9 cellular contexts compared by ENCODE assay signal in the genomic region with DNA sequence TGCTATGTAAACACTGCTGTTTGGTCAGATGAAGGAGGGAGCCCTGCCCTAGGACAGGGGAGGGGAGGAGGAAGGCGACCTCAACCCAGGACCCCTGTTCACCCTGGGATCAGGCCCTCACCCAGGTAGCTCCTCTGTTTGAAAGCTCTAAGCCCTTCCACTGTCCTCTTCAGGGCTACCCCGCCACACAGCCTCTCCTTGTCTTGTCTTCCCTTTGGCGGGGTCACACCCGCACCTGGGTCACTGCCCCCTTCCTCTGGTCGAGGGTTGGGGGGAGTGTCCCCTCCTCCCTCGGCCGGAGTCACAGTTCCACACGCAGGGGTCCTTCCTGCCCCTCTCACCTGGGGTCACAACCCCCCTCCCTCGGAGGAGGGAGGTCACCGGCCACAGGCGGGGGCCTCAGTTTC. TPM values are rescaled to one million over a fixed set of nuclear protein-coding genes. Genes with fewer than 3 reads are reported as not detected.
A peak's percentile ranks its signal among the peaks of the same experiment; 100 is the strongest.
DNase-seq lines count a peak whose midpoint lies in the region; ATAC-seq, FAIRE-seq and TF ChIP-seq lines count a peak whose summit lies in the region.
"Had no signal": no experiment of that assay in that cellular context is flagged by ENCODE, and none has a peak within 500 bp of the region (broad histone marks: within the 10 kb centered on the region; RNA-seq: fewer than 3 reads in every experiment).

No MANE protein-coding gene starts in this region.

- TF ChIP-seq EP300 in K562 (IDR thresholded peaks at IDR 0.05; ENCODE audit: low read length), result no peak

- intact Hi-C loops in K562 (cut with micrococcal nuclease) (no loop called here), lower leg skin (cut with DNase I; ENCODE audit: low total_unique reads) (no loop called here), aorta (cut with DNase I) (no loop called here)

- POLR2A ChIA-PET in K562 (lab: Yijun Ruan, JAX), result interaction anchor here (0.6 to 3.2 kb wide), 8 partner anchors 9 to 80 kb away, joined by 3 to 23 read pairs (median 10); a partner anchor contains a TSS

- H3K4me2 ChIP-seq in DND-41 (ENCODE audit: insufficient read depth, low read length) (peak overlapping the region; percentile 97), K562 (ENCODE audit: insufficient read depth, low read length) (peak overlapping the region; percentile 92)

- H3K4me3 ChIP-seq in DND-41 (ENCODE audit: low read depth in 1 of 2, low read length in 2 of 2) (peak overlapping the region; percentile 90 to 100), K562 (peak overlapping the region; percentile 100), lower leg skin (ENCODE audit: low read depth, poor library complexity, severe bottlenecking) (peak overlapping the region; percentile 89), aorta (ENCODE audit: low read length in 2 of 2) (peak overlapping the region; percentile 77 to 98)

- no peaks in the 10 kb centered on the region for H3K27me3 ChIP-seq in DND-41 (ENCODE audit: insufficient read depth, low read length, poor library complexity)
- no peaks in the 10 kb centered on the region for H3K27me3 ChIP-seq in K562 (ENCODE audit: control insufficient read depth in 2 of 2, insufficient read depth in 2 of 2, low read length in 2 of 2)
- H3K27me3 ChIP-seq in aorta (ENCODE audit: control insufficient read depth in 1 of 2, insufficient read depth in 2 of 2, low read length in 1 of 2), result no peaks in the 10 kb centered on the region

- peak overlapping the region; percentile 98 for H2AFZ ChIP-seq in DND-41 (ENCODE audit: low read depth, low read length)
- H2AFZ ChIP-seq in K562 (ENCODE audit: low read depth, low read length), result peak overlapping the region; percentile 98

- peaks cover 21% of the 10 kb centered on the region for H3K36me3 ChIP-seq in DND-41 (ENCODE audit: insufficient read depth, low read length)
- H3K36me3 ChIP-seq in K562 (ENCODE audit: control insufficient read depth, insufficient read depth, low read length), result peaks cover 16% of the 10 kb centered on the region; the same call in 2 of the 3 replicates
- no peaks in the 10 kb centered on the region for H3K36me3 ChIP-seq in aorta (ENCODE audit: control insufficient read depth in 1 of 2, insufficient read depth in 2 of 2, low read length in 1 of 2)

- no peak for FAIRE-seq in K562 (lab: Jason Lieb, UNC)

- TSS peak; percentile 77 for BruUV-seq in K562 (replicated peaks; lab: Mats Ljungman, UMichigan)

- DNase-seq in DND-41 (no peak), K562 (ENCODE audit: extremely low read depth in 1 of 4, low spot score in 3 of 4) (no peak), lower leg skin (ENCODE audit: low spot score in 2 of 2) (peak in 1 of 2 donors; percentile 79), aorta (no peak), G401 (ENCODE audit: low spot score) (no peak)

- H3K9me1 ChIP-seq in K562 (ENCODE audit: control insufficient read depth, insufficient read depth, low read length), result no peaks in the 10 kb centered on the region

- 14% methylated on average over 5 of the region's 11 CpGs for WGBS in K562 (ENCODE audit: insufficient coverage, low coverage, missing lambda C conversion rate)
- WGBS in lower leg skin, 2 donors, result 9 to 13% methylated on average over 11 of the region's 11 CpGs
- WGBS in aorta, 2 donors, result 14 to 20% methylated on average over 10 to 11 of the region's 11 CpGs

- TF ChIP-seq POLR2A in K562 (conservative IDR thresholded peaks at IDR 0.05), result no peak
- no peak for TF ChIP-seq POLR2A in lower leg skin (IDR thresholded peaks at IDR 0.05)

- H3K4me1 ChIP-seq in DND-41 (ENCODE audit: insufficient read depth, low read length) (peaks cover 34% of the 10 kb centered on the region), K562 (replicated peaks in 1 of 2; ENCODE audit: control insufficient read depth in 2 of 2, insufficient read depth in 2 of 2, low read length in 2 of 2) (peaks cover 10 to 40% of the 10 kb centered on the region in 2 experiments; a peak in 4 of 5 replicates), aorta (ENCODE audit: control insufficient read depth in 1 of 2, insufficient read depth in 2 of 2, low read length in 2 of 2) (no peaks in the 10 kb centered on the region)

- no peak for TF ChIP-seq RAD21 in K562 (CRISPR knock-in tag; conservative IDR thresholded peaks at IDR 0.05 in 1 of 2, IDR thresholded peaks at IDR 0.05 in 1 of 2)

- ATAC-seq in DND-41 (ENCODE audit: insufficient read depth, low read depth), result peak; percentile 18
- ATAC-seq in HG03342 (IDR thresholded peaks at IDR 0.05; ENCODE audit: unreplicated experiment), result peak; percentile 6
- ATAC-seq in K562, result peak; percentile 21
- ATAC-seq in aorta (ENCODE audit: low FRiP score), result peak; percentile 49
- ATAC-seq in GM18907 (IDR thresholded peaks at IDR 0.05; ENCODE audit: unreplicated experiment), result no peak
- ATAC-seq in GM18870 (IDR thresholded peaks at IDR 0.05; ENCODE audit: unreplicated experiment), result no peak

- in situ Hi-C loops in K562 (cut with MboI), result no loop called here
- in situ Hi-C loops in G401 (cut with HindIII; ENCODE audit: low sequenced_read_pairs), result no loop called here

- TF ChIP-seq CTCF in DND-41 (IDR thresholded peaks at IDR 0.05; ENCODE audit: borderline replicate concordance, extremely low read depth, low read length, poor library complexity, severe bottlenecking) (no peak), K562 (IDR thresholded peaks at IDR 0.05 in 2 of 3, conservative IDR thresholded peaks at IDR 0.05 in 1 of 3; ENCODE audit: insufficient read depth in 2 of 3, low read depth in 1 of 3, low read length in 3 of 3) (no peak), lower leg skin (IDR thresholded peaks at IDR 0.05) (no peak)

- peak overlapping the region; percentile 94 for H3K27ac ChIP-seq in DND-41 (ENCODE audit: low read length)
- peak overlapping the region; percentile 96 for H3K27ac ChIP-seq in K562 (ENCODE audit: extremely low read depth, low read depth, low read length)
- H3K27ac ChIP-seq in aorta (ENCODE audit: low read depth in 1 of 2, low read length in 2 of 2), result no peak overlapping the region

- H3K9ac ChIP-seq in DND-41 (ENCODE audit: low read depth, low read length) (peak overlapping the region; percentile 99), K562 (ENCODE audit: insufficient read depth in 1 of 2, low read depth in 2 of 2, low read length in 2 of 2) (peak overlapping the region; percentile 99 to 100)

- H3K9me3 ChIP-seq in DND-41 (ENCODE audit: insufficient read depth, low read length, severe bottlenecking), result no peaks in the 10 kb centered on the region
- no peaks in the 10 kb centered on the region for H3K9me3 ChIP-seq in K562 (replicated peaks; ENCODE audit: control insufficient read depth, insufficient read depth, low read depth, low read length)
- no peaks in the 10 kb centered on the region for H3K9me3 ChIP-seq in aorta (ENCODE audit: control insufficient read depth, low read length)

- peaks cover 55% of the 10 kb centered on the region for H3K79me2 ChIP-seq in DND-41 (ENCODE audit: insufficient read depth, low read length)
- H3K79me2 ChIP-seq in K562 (ENCODE audit: control insufficient read depth, insufficient read depth, low read length), result peaks cover 44% of the 10 kb centered on the region

- H4K20me1 ChIP-seq in DND-41 (ENCODE audit: insufficient read depth, low read length) (0 out of 2 replicates have a peak, but pooled peaks cover 3% of the 10 kb centered on the region), K562 (replicated peaks; ENCODE audit: control insufficient read depth, insufficient read depth, low read length) (no peaks in the 10 kb centered on the region)

- CTCF ChIA-PET in K562 (lab: Yijun Ruan, JAX; ENCODE audit: low intra/inter-chr PET ratio), result no interaction called here

RNA-seq across cellular contexts. Expression of a gene that starts 0.5 kb away (rescaled TPM):
- 24.4 and 29.4 TPM in 2 replicates for total RNA-seq in K562 (2011; cell fraction: chromatin; rRNA removed; ENCODE audit: low replicate concordance)
- total RNA-seq in K562 (2011; cell fraction: nucleolus; rRNA removed), result 46.2 and 48.8 TPM in 2 replicates
- 40.4 and 62.1 TPM in 2 replicates for total RNA-seq in K562 (2011; cell fraction: nucleoplasm; rRNA removed)
- total RNA-seq in K562 (2014; rRNA removed) (140 and 146 TPM in 2 replicates), K562 (2014; rRNA removed; fragmentation: Illumina TruSeq; extraction: Trizol) (59.3 and 60.4 TPM in 2 replicates), K562 (2015; rRNA removed; fragmentation: Illumina TruSeq; extraction: Trizol) (61.2 and 65.3 TPM in 2 replicates), K562 (2021) (67.2 and 83.6 TPM in 2 replicates), lower leg skin (100 to 1,000 TPM in 1 of 4 donors, 10 to 100 TPM in 3; 84.1 to 111 (median 90.1) TPM), aorta (10 to 100 TPM; 25.6 to 26.1 TPM)
- polyA plus RNA-seq in K562 (2011; rRNA removed) (69.8 and 80.0 TPM in 2 replicates), K562 (2014; fragmentation: Illumina TruSeq; extraction: Trizol) (66.6 and 73.1 TPM in 2 replicates), K562 (2014; fragmentation: Nextera tagmentation; extraction: Ambion mirVana) (10 to 100 TPM; 10.4 to 16.5 TPM), K562 (2014; rRNA removed) (109 and 144 TPM in 2 replicates), aorta (10 to 100 TPM; 45.9 to 51.5 TPM)
- 103 and 173 TPM in 2 replicates for polyA plus RNA-seq in K562 (2011; cell fraction: cytosol; rRNA removed)
- 29.7 and 32.6 TPM in 2 replicates for polyA plus RNA-seq in K562 (2011; cell fraction: nucleus; rRNA removed)
- polyA plus RNA-seq in K562 (2012), result 73.7 and 80.8 TPM in 2 replicates
- 31.1 and 36.7 TPM in 2 replicates for polyA minus RNA-seq in K562 (2011; rRNA and poly(A)+ RNA removed)
- 23.8 and 30.2 TPM in 2 replicates for polyA minus RNA-seq in K562 (2011; cell fraction: cytosol; rRNA and poly(A)+ RNA removed)
- polyA minus RNA-seq in K562 (2011; cell fraction: nucleus; rRNA and poly(A)+ RNA removed), result 18.9 and 21.1 TPM in 2 replicates
- 103 and 127 TPM in 2 replicates for total RNA-seq in G401 (2014; rRNA removed; shearing (Covaris generic))

RNA-seq across cellular contexts. Expression of a gene that starts 12.0 kb away (rescaled TPM):
- total RNA-seq in K562 (2011; cell fraction: chromatin; rRNA removed; ENCODE audit: low replicate concordance), result 291 and 350 TPM in 2 replicates
- total RNA-seq in K562 (2011; cell fraction: nucleolus; rRNA removed), result 140 and 172 TPM in 2 replicates
- total RNA-seq in K562 (2011; cell fraction: nucleoplasm; rRNA removed), result 256 and 337 TPM in 2 replicates
- 59.2 and 63.9 TPM in 2 replicates for total RNA-seq in K562 (2014; rRNA removed)
- total RNA-seq in K562 (2014; rRNA removed; fragmentation: Illumina TruSeq; extraction: Trizol), result 77.4 and 79.1 TPM in 2 replicates
- total RNA-seq in K562 (2015; rRNA removed; fragmentation: Illumina TruSeq; extraction: Trizol), result 65.1 and 71.4 TPM in 2 replicates
- total RNA-seq in K562 (2021), result 102 and 111 TPM in 2 replicates
- 124 and 142 TPM in 2 replicates for polyA plus RNA-seq in K562 (2011; rRNA removed)
- 75.5 and 93.9 TPM in 2 replicates for polyA plus RNA-seq in K562 (2011; cell fraction: cytosol; rRNA removed)
- polyA plus RNA-seq in K562 (2011; cell fraction: nucleus; rRNA removed), result 276 and 281 TPM in 2 replicates
- polyA plus RNA-seq in K562 (2012), result 28.5 and 38.8 TPM in 2 replicates
- 75.0 and 81.6 TPM in 2 replicates for polyA plus RNA-seq in K562 (2014; fragmentation: Illumina TruSeq; extraction: Trizol)
- 10 to 100 TPM; 11.3 to 21.6 TPM for polyA plus RNA-seq in K562 (2014; fragmentation: Nextera tagmentation; extraction: Ambion mirVana)
- polyA plus RNA-seq in K562 (2014; rRNA removed), result 82.8 and 88.9 TPM in 2 replicates
- 138 and 183 TPM in 2 replicates for polyA minus RNA-seq in K562 (2011; rRNA and poly(A)+ RNA removed)
- 71.5 and 87.3 TPM in 2 replicates for polyA minus RNA-seq in K562 (2011; cell fraction: cytosol; rRNA and poly(A)+ RNA removed)
- 67.6 and 122 TPM in 2 replicates for polyA minus RNA-seq in K562 (2011; cell fraction: nucleus; rRNA and poly(A)+ RNA removed)
- 10 to 100 TPM; 58.1 to 87.1 (median 78.5) TPM for total RNA-seq in lower leg skin
- 100 to 1,000 TPM in 1 of 2 donors, 10 to 100 TPM in 1; 98.5 to 114 TPM for total RNA-seq in aorta
- polyA plus RNA-seq in aorta, result 10 to 100 TPM; 11.3 to 17.7 TPM
- total RNA-seq in G401 (2014; rRNA removed; shearing (Covaris generic)), result 58.7 and 94.4 TPM in 2 replicates

RNA-seq across cellular contexts. Expression of a gene that starts 13.8 kb away (rescaled TPM):
- 9.0 and 15.8 TPM in 2 replicates for total RNA-seq in K562 (2011; cell fraction: chromatin; rRNA removed; ENCODE audit: low replicate concordance)
- total RNA-seq in K562 (2011; cell fraction: nucleolus; rRNA removed), result 11.7 and 13.2 TPM in 2 replicates
- 11.6 and 13.4 TPM in 2 replicates for total RNA-seq in K562 (2011; cell fraction: nucleoplasm; rRNA removed)
- total RNA-seq in K562 (2014; rRNA removed) (9.1 and 11.2 TPM in 2 replicates), K562 (2014; rRNA removed; fragmentation: Illumina TruSeq; extraction: Trizol) (13.6 TPM in 2 replicates), K562 (2015; rRNA removed; fragmentation: Illumina TruSeq; extraction: Trizol) (13.3 and 13.6 TPM in 2 replicates), K562 (2021) (11.0 and 12.9 TPM in 2 replicates), lower leg skin (10 to 100 TPM; 19.4 to 28.6 (median 24.9) TPM), aorta (10 to 100 TPM; 11.1 to 13.5 TPM)
- polyA plus RNA-seq in K562 (2011; rRNA removed) (16.9 and 18.2 TPM in 2 replicates), K562 (2014; fragmentation: Illumina TruSeq; extraction: Trizol) (13.0 and 13.1 TPM in 2 replicates), K562 (2014; fragmentation: Nextera tagmentation; extraction: Ambion mirVana) (10 to 100 TPM; 30.1 to 33.9 TPM), K562 (2014; rRNA removed) (7.0 and 10.1 TPM in 2 replicates), aorta (10 to 100 TPM in 1 of 2 donors, 1 to 10 TPM in 1; 8.9 to 13.3 TPM)
- polyA plus RNA-seq in K562 (2011; cell fraction: cytosol; rRNA removed), result 16.9 and 19.8 TPM in 2 replicates
- polyA plus RNA-seq in K562 (2011; cell fraction: nucleus; rRNA removed), result 6.6 and 9.4 TPM in 2 replicates
- polyA plus RNA-seq in K562 (2012), result 9.4 and 13.6 TPM in 2 replicates
- polyA minus RNA-seq in K562 (2011; rRNA and poly(A)+ RNA removed), result 21.9 and 23.1 TPM in 2 replicates
- polyA minus RNA-seq in K562 (2011; cell fraction: cytosol; rRNA and poly(A)+ RNA removed), result 8.3 and 9.2 TPM in 2 replicates
- 5.4 and 10.0 TPM in 2 replicates for polyA minus RNA-seq in K562 (2011; cell fraction: nucleus; rRNA and poly(A)+ RNA removed)
- 32.7 and 43.1 TPM in 2 replicates for total RNA-seq in G401 (2014; rRNA removed; shearing (Covaris generic))

RNA-seq across cellular contexts. Expression of a gene that starts 13.9 kb away (rescaled TPM):
- total RNA-seq in K562 (2011; cell fraction: chromatin; rRNA removed; ENCODE audit: low replicate concordance), result 228 and 279 TPM in 2 replicates
- total RNA-seq in K562 (2011; cell fraction: nucleolus; rRNA removed), result 212 and 223 TPM in 2 replicates
- 239 and 241 TPM in 2 replicates for total RNA-seq in K562 (2011; cell fraction: nucleoplasm; rRNA removed)
- 203 and 207 TPM in 2 replicates for total RNA-seq in K562 (2014; rRNA removed)
- 191 and 192 TPM in 2 replicates for total RNA-seq in K562 (2014; rRNA removed; fragmentation: Illumina TruSeq; extraction: Trizol)
- total RNA-seq in K562 (2015; rRNA removed; fragmentation: Illumina TruSeq; extraction: Trizol), result 190 and 191 TPM in 2 replicates
- 229 and 238 TPM in 2 replicates for total RNA-seq in K562 (2021)
- polyA plus RNA-seq in K562 (2011; rRNA removed), result 302 and 343 TPM in 2 replicates
- 353 and 764 TPM in 2 replicates for polyA plus RNA-seq in K562 (2011; cell fraction: cytosol; rRNA removed)
- 319 and 323 TPM in 2 replicates for polyA plus RNA-seq in K562 (2011; cell fraction: nucleus; rRNA removed)
- 137 and 179 TPM in 2 replicates for polyA plus RNA-seq in K562 (2012)
- 194 and 197 TPM in 2 replicates for polyA plus RNA-seq in K562 (2014; fragmentation: Illumina TruSeq; extraction: Trizol)
- polyA plus RNA-seq in K562 (2014; fragmentation: Nextera tagmentation; extraction: Ambion mirVana), result 10 to 100 TPM; 38.7 to 82.3 TPM
- polyA plus RNA-seq in K562 (2014; rRNA removed), result 341 and 353 TPM in 2 replicates
- 180 and 229 TPM in 2 replicates for polyA minus RNA-seq in K562 (2011; rRNA and poly(A)+ RNA removed)
- polyA minus RNA-seq in K562 (2011; cell fraction: cytosol; rRNA and poly(A)+ RNA removed), result 60.6 and 66.6 TPM in 2 replicates
- 57.1 and 90.0 TPM in 2 replicates for polyA minus RNA-seq in K562 (2011; cell fraction: nucleus; rRNA and poly(A)+ RNA removed)
- total RNA-seq in lower leg skin, result 100 to 1,000 TPM in 1 of 4 donors, 10 to 100 TPM in 3; 46.9 to 104 (median 67.7) TPM
- 10 to 100 TPM; 52.2 to 56.2 TPM for total RNA-seq in aorta
- 100 to 1,000 TPM in 1 of 2 donors, 10 to 100 TPM in 1; 80.3 to 106 TPM for polyA plus RNA-seq in aorta
- 191 and 200 TPM in 2 replicates for total RNA-seq in G401 (2014; rRNA removed; shearing (Covaris generic))

RNA-seq across cellular contexts. Expression of a gene that starts 21.5 kb away (rescaled TPM):
- total RNA-seq in K562 (2011; cell fraction: chromatin; rRNA removed; ENCODE audit: low replicate concordance), result 0.49 and 0.51 TPM in 2 replicates
- total RNA-seq in K562 (2011; cell fraction: nucleolus; rRNA removed), result 0.26 and 0.50 TPM in 2 replicates
- 0.61 TPM in 1 of 2 replicates, not detected in the other for total RNA-seq in K562 (2011; cell fraction: nucleoplasm; rRNA removed)
- total RNA-seq in K562 (2014; rRNA removed) (0.14 TPM in 1 of 2 replicates, not detected in the other), K562 (2014; rRNA removed; fragmentation: Illumina TruSeq; extraction: Trizol) (not detected in 2 replicates), K562 (2015; rRNA removed; fragmentation: Illumina TruSeq; extraction: Trizol) (not detected in 2 replicates), K562 (2021) (not detected in 2 replicates), lower leg skin (1 to 10 TPM in 2 of 4 donors, under 1 TPM in 1, not detected in 1; 0.46 to 6.3 (median 1.4) TPM), aorta (1 to 10 TPM; 1.7 to 4.8 TPM)
- polyA plus RNA-seq in K562 (2011; rRNA removed) (not detected in 2 replicates), K562 (2014; fragmentation: Illumina TruSeq; extraction: Trizol) (not detected in 2 replicates), K562 (2014; fragmentation: Nextera tagmentation; extraction: Ambion mirVana) (not detected), K562 (2014; rRNA removed) (0.05 TPM in 1 of 2 replicates, not detected in the other), aorta (under 1 TPM in 1 of 2 donors, not detected in 1; 0.38 TPM)
- not detected in 2 replicates for polyA plus RNA-seq in K562 (2011; cell fraction: cytosol; rRNA removed)
- 0.51 TPM in 1 of 2 replicates, not detected in the other for polyA plus RNA-seq in K562 (2011; cell fraction: nucleus; rRNA removed)
- not detected in 2 replicates for polyA plus RNA-seq in K562 (2012)
- 0.14 TPM in 1 of 2 replicates, not detected in the other for polyA minus RNA-seq in K562 (2011; rRNA and poly(A)+ RNA removed)
- not detected in 2 replicates for polyA minus RNA-seq in K562 (2011; cell fraction: cytosol; rRNA and poly(A)+ RNA removed)
- 0.13 and 0.44 TPM in 2 replicates for polyA minus RNA-seq in K562 (2011; cell fraction: nucleus; rRNA and poly(A)+ RNA removed)
- total RNA-seq in G401 (2014; rRNA removed; shearing (Covaris generic)), result 0.58 TPM in 1 of 2 replicates, not detected in the other
- total RNA-seq: HT1080 had no signal

Comparison
In these comparisons a context has a peak if more than half of its experiments do, and no peak if none do; other contexts are left out.
1. ATAC-seq: peak in DND-41 (single experiment), HG03342 (single experiment), K562 (single experiment) and aorta (single experiment); none in GM18907 (single experiment) and GM18870 (single experiment).
2. H3K27ac ChIP-seq: peak in DND-41 (single experiment) and K562 (single experiment); none in aorta (0 of 2).
3. Peak in every context shown above with its lines, with median percentiles within 50 percentile points of each other: H3K4me3 ChIP-seq.